ENCODE assay signal across 18 cellular contexts in the genomic region with DNA sequence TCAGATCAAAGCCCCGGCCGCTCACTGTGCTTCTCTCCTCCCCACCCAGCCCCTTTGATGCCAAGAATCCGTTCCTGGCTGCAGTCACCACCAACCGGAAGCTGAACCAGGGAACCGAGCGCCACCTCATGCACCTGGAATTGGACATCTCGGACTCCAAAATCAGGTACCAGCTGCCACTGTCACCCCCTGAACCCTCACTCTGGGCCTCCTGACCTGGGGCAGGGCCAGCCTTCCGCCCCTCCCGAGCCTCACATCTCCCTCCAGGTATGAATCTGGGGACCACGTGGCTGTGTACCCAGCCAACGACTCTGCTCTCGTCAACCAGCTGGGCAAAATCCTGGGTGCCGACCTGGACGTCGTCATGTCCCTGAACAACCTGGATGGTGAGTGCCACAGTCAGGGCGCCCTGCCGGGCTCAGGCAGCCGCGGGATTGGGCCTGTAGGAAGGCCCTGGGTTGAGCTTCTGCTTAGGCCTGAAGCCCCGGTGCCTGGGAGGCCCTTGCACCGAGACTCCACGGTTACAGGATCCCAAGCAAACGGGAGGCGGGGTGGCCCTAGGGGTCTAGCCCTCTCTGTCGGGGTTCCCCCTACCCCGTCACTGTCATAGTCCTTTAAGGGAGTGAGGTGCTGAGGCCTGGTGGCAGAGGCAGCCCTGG. TPM values are rescaled to one million over a fixed set of nuclear protein-coding genes. Genes with fewer than 3 reads are reported as not detected.
A peak's percentile ranks its signal among the peaks of the same experiment; 100 is the strongest.
DNase-seq lines count a peak whose midpoint lies in the region; ATAC-seq, FAIRE-seq and TF ChIP-seq lines count a peak whose summit lies in the region.
"Had no signal": no experiment of that assay in that cellular context is flagged by ENCODE, and none has a peak within 500 bp of the region (broad histone marks: within the 10 kb centered on the region; RNA-seq: fewer than 3 reads in every experiment).

No MANE protein-coding gene starts in this region.

- peaks cover 41% of the 10 kb centered on the region for H3K36me3 Mint-ChIP-seq in stimulated activated effector memory CD8-positive, alpha-beta T cell treated with anti-CD3 and anti-CD28 coated beads, Interleukin-12 subunit alpha, Interleukin-12 subunit beta, amount 100 ng/mL, for 72 hours
- H3K36me3 Mint-ChIP-seq in natural killer cell = no peaks in the 10 kb centered on the region

- 69 to 73% (median 72%) methylated on average over 8 to 26 of the region's 26 CpGs for WGBS in adrenal gland, 4 donors

- H3K27ac Mint-ChIP-seq in stimulated activated naive CD8-positive, alpha-beta T cell treated with anti-CD3 and anti-CD28 coated beads, Interleukin-15, amount 100 ng/mL, for 72 hours = no peak overlapping the region
- H3K27ac Mint-ChIP-seq in stimulated activated effector memory CD8-positive, alpha-beta T cell treated with anti-CD3 and anti-CD28 coated beads, Interleukin-12 subunit alpha, Interleukin-12 subunit beta, amount 100 ng/mL, for 72 hours = peak overlapping the region; percentile 43
- no peak overlapping the region for H3K27ac Mint-ChIP-seq in natural killer cell
- H3K27ac Mint-ChIP-seq: CD4-positive, CD25-positive, alpha-beta regulatory T cell; H9 had no signal

- peaks cover 6% of the 10 kb centered on the region for H3K4me1 Mint-ChIP-seq in stimulated activated naive CD8-positive, alpha-beta T cell treated with anti-CD3 and anti-CD28 coated beads, Interleukin-15, amount 100 ng/mL, for 72 hours
- H3K4me1 Mint-ChIP-seq in stimulated activated effector memory CD8-positive, alpha-beta T cell treated with anti-CD3 and anti-CD28 coated beads, Interleukin-12 subunit alpha, Interleukin-12 subunit beta, amount 100 ng/mL, for 72 hours = peaks cover 12% of the 10 kb centered on the region
- H3K4me1 Mint-ChIP-seq in natural killer cell = no peaks in the 10 kb centered on the region

- TF ChIP-seq CTCF in adrenal gland (IDR thresholded peaks at IDR 0.05) (no peak), kidney (IDR thresholded peaks at IDR 0.05; ENCODE audit: borderline replicate concordance, extremely low read depth, insufficient read depth) (no peak), natural killer cell (IDR thresholded peaks at IDR 0.05) (no peak), upper lobe of right lung (IDR thresholded peaks at IDR 0.05) (no peak)

- H3K27me3 Mint-ChIP-seq in stimulated activated naive CD8-positive, alpha-beta T cell treated with anti-CD3 and anti-CD28 coated beads, Interleukin-15, amount 100 ng/mL, for 72 hours = no peaks in the 10 kb centered on the region
- H3K27me3 Mint-ChIP-seq in natural killer cell (ENCODE audit: low read depth in 2 of 2) = no peaks in the 10 kb centered on the region
- H3K27me3 Mint-ChIP-seq: CD4-positive, CD25-positive, alpha-beta regulatory T cell had no signal

- H3K36me3 ChIP-seq in adrenal gland (replicated peaks in 1 of 2) (peaks cover 0 to 89% of the 10 kb centered on the region in 2 donors), kidney (ENCODE audit: control insufficient read depth in 1 of 2, insufficient read depth in 2 of 2, low read length in 2 of 2) (peaks cover 11 to 21% of the 10 kb centered on the region in 2 donors), upper lobe of right lung (peaks cover 89% of the 10 kb centered on the region)

- no peaks in the 10 kb centered on the region for H3K9me3 Mint-ChIP-seq in stimulated activated naive CD8-positive, alpha-beta T cell treated with anti-CD3 and anti-CD28 coated beads, Interleukin-15, amount 100 ng/mL, for 72 hours
- no peaks in the 10 kb centered on the region for H3K9me3 Mint-ChIP-seq in stimulated activated effector memory CD8-positive, alpha-beta T cell treated with anti-CD3 and anti-CD28 coated beads, Interleukin-12 subunit alpha, Interleukin-12 subunit beta, amount 100 ng/mL, for 72 hours
- no peaks in the 10 kb centered on the region for H3K9me3 Mint-ChIP-seq in natural killer cell
- H3K9me3 Mint-ChIP-seq: CD4-positive, CD25-positive, alpha-beta regulatory T cell; H9 had no signal

- H3K9ac ChIP-seq in kidney (ENCODE audit: low read length in 2 of 2) = no peak overlapping the region

- FAIRE-seq in kidney (lab: Jason Lieb, UNC) = no peak

- H3K4me1 ChIP-seq in adrenal gland (replicated peaks in 1 of 2) (peaks cover 31 to 67% of the 10 kb centered on the region in 2 donors), kidney (ENCODE audit: control insufficient read depth in 1 of 2, insufficient read depth in 1 of 2, low read depth in 1 of 2, low read length in 2 of 2) (peaks cover 0 to 6% of the 10 kb centered on the region in 2 donors), upper lobe of right lung (no peaks in the 10 kb centered on the region)

- DNase-seq in stimulated activated naive CD8-positive, alpha-beta T cell treated with anti-CD3 and anti-CD28 coated beads, Interleukin-15, amount 100 ng/mL, for 72 hours = no peak
- no peak for DNase-seq in stimulated activated naive CD8-positive, alpha-beta T cell treated with anti-CD3 and anti-CD28 coated beads, Interleukin-15, Interleukin-2, amounts not matched to agents 100 U/mL and 50 U/mL, for 24 hours
- peak in 5 of 7 donors; percentile 39 to 74 (median 55) for DNase-seq in adrenal gland
- peak; percentile 75 for DNase-seq in kidney
- DNase-seq in stimulated activated effector memory CD8-positive, alpha-beta T cell treated with anti-CD3 and anti-CD28 coated beads, Interleukin-12 subunit alpha, Interleukin-12 subunit beta, amount 100 ng/mL, for 72 hours (ENCODE audit: low spot score in 2 of 2) = no peak
- no peak for DNase-seq in natural killer cell
- no peak for DNase-seq in upper lobe of right lung
- DNase-seq: AML-193; Caco-2; CD4-positive, CD25-positive, alpha-beta regulatory T cell; EL; H9; NCI-H1417 treated with DMSO at 0.1 percent for 48 hours; NCI-H2029; NCI-H2171 treated with DMSO at 0.1 percent for 48 hours; NCI-H446 treated with DMSO at 0.1 percent for 48 hours; NK-92 treated with Interleukin-12 subunit alpha and Interleukin-12 subunit beta, amount 100 ng/mL, for 24 hours had no signal

- H3K4me3 Mint-ChIP-seq in stimulated activated naive CD8-positive, alpha-beta T cell treated with anti-CD3 and anti-CD28 coated beads, Interleukin-15, amount 100 ng/mL, for 72 hours = no peak overlapping the region
- no peak overlapping the region for H3K4me3 Mint-ChIP-seq in stimulated activated effector memory CD8-positive, alpha-beta T cell treated with anti-CD3 and anti-CD28 coated beads, Interleukin-12 subunit alpha, Interleukin-12 subunit beta, amount 100 ng/mL, for 72 hours
- H3K4me3 Mint-ChIP-seq in natural killer cell = no peak overlapping the region
- H3K4me3 Mint-ChIP-seq: CD4-positive, CD25-positive, alpha-beta regulatory T cell; H9 had no signal

- peak overlapping the region; percentile 46 to 97 (median 85) for H3K27ac ChIP-seq in adrenal gland
- no peak overlapping the region for H3K27ac ChIP-seq in kidney (ENCODE audit: low read depth in 2 of 2, low read length in 2 of 2)
- no peak overlapping the region for H3K27ac ChIP-seq in upper lobe of right lung

- H3K9me3 ChIP-seq in adrenal gland (replicated peaks in 1 of 3) (no peaks in the 10 kb centered on the region), kidney (ENCODE audit: control insufficient read depth in 1 of 2, low read length in 2 of 2) (no peaks in the 10 kb centered on the region), upper lobe of right lung (no peaks in the 10 kb centered on the region)
- H3K9me3 ChIP-seq: Caco-2 had no signal

- H3K4me3 ChIP-seq in adrenal gland (no peak overlapping the region), kidney (ENCODE audit: low read length in 2 of 2) (no peak overlapping the region), upper lobe of right lung (no peak overlapping the region)

- TF ChIP-seq POLR2A in adrenal gland (IDR thresholded peaks at IDR 0.05) = no peak

- peak; percentile 0 for ATAC-seq in stimulated activated naive CD8-positive, alpha-beta T cell treated with anti-CD3 and anti-CD28 coated beads, Interleukin-15, amount 100 ng/mL, for 72 hours
- no peak for ATAC-seq in stimulated activated naive CD8-positive, alpha-beta T cell treated with anti-CD3 and anti-CD28 coated beads, Interleukin-15, Interleukin-2, amounts not matched to agents 100 U/mL and 50 U/mL, for 24 hours
- no peak for ATAC-seq in stimulated activated effector memory CD8-positive, alpha-beta T cell treated with anti-CD3 and anti-CD28 coated beads, Interleukin-12 subunit alpha, Interleukin-12 subunit beta, amount 100 ng/mL, for 72 hours
- ATAC-seq in HG02798 (IDR thresholded peaks at IDR 0.05; ENCODE audit: poor library complexity, unreplicated experiment) = no peak
- no peak for ATAC-seq in natural killer cell
- ATAC-seq in upper lobe of right lung = no peak

- no peaks in the 10 kb centered on the region for H3K27me3 ChIP-seq in adrenal gland
- H3K27me3 ChIP-seq in upper lobe of right lung = no peaks in the 10 kb centered on the region

- intact Hi-C loops in adrenal gland (cut with DNase I) (no loop called here), kidney (cut with DNase I) (no loop called here), natural killer cell (cut with micrococcal nuclease) (no loop called here), upper lobe of right lung (cut with DNase I) (no loop called here)

RNA-seq across cellular contexts. Expression of gene TMEM120A, which starts 10.8 kb away (rescaled TPM):
- 100 to 1,000 TPM in 4 of 8 donors, 10 to 100 TPM in 4; 51.4 to 277 (median 113) TPM for total RNA-seq in adrenal gland
- 100 to 1,000 TPM; 197 to 260 (median 227) TPM for polyA plus RNA-seq in adrenal gland
- total RNA-seq in kidney = 47.0 TPM
- polyA plus RNA-seq in kidney (ENCODE audit: insufficient read depth, low read depth, low replicate concordance) = 141 TPM
- total RNA-seq in natural killer cell = 10 to 100 TPM; 24.3 to 38.1 (median 34.6) TPM
- 43.9 TPM for total RNA-seq in upper lobe of right lung

Comparison
In these comparisons a context has a peak if more than half of its experiments do, and no peak if none do; other contexts are left out.
1. DNase-seq: peak in adrenal gland (5 of 7) and kidney (single experiment); none in stimulated activated naive CD8-positive, alpha-beta T cell treated with anti-CD3 and anti-CD28 coated beads, Interleukin-15, amount 100 ng/mL, for 72 hours (0 of 2), stimulated activated naive CD8-positive, alpha-beta T cell treated with anti-CD3 and anti-CD28 coated beads, Interleukin-15, Interleukin-2, amounts not matched to agents 100 U/mL and 50 U/mL, for 24 hours (single experiment), stimulated activated effector memory CD8-positive, alpha-beta T cell treated with anti-CD3 and anti-CD28 coated beads, Interleukin-12 subunit alpha, Interleukin-12 subunit beta, amount 100 ng/mL, for 72 hours (0 of 2), natural killer cell (single experiment) and upper lobe of right lung (single experiment).
2. H3K27ac ChIP-seq: peak in adrenal gland (5 of 5); none in kidney (0 of 2) and upper lobe of right lung (single experiment).